In the genomic region with DNA sequence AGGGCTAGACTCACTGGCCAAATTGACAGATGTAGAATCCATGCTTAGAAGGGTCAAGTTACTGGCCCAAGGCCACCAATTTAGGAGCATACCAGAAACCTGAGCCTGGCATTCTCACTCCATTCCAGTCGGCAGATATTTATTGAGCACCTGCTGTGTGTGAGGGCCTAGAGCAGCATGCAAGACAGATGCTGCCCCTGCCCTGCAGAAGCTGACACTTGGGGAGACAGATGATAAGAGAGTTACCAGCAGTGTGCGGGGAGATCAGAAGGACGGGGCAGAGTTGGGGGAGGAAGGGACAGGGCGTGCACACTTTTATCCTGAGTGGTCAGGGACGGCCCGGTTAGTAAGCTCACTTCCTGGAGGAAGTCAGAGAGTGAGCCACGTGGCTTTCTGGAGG, we compare ENCODE assay signal across 1 cellular context.
TF ChIP-seq lines count a peak whose summit lies in the region.

No MANE protein-coding gene starts in this region.

TF ChIP-seq in H1, 55 proteins besides CTCF, POLR2A, EP300 and RAD21:
- TF ChIP-seq SUZ12 (IDR thresholded peaks at IDR 0.05; ENCODE audit: low read length) (no peak), ZNF274 (IDR thresholded peaks at IDR 0.05; ENCODE audit: borderline replicate concordance, extremely low read depth, low read length) (no peak), CBX8 (IDR thresholded peaks at IDR 0.05; ENCODE audit: borderline replicate concordance, low read depth, low read length) (no peak), NANOG (IDR thresholded peaks at IDR 0.05; ENCODE audit: insufficient read depth, low read depth, low read length, poor library complexity, severe bottlenecking) (no peak)
